ENCODE assay signal across 8 cellular contexts in the genomic region with DNA sequence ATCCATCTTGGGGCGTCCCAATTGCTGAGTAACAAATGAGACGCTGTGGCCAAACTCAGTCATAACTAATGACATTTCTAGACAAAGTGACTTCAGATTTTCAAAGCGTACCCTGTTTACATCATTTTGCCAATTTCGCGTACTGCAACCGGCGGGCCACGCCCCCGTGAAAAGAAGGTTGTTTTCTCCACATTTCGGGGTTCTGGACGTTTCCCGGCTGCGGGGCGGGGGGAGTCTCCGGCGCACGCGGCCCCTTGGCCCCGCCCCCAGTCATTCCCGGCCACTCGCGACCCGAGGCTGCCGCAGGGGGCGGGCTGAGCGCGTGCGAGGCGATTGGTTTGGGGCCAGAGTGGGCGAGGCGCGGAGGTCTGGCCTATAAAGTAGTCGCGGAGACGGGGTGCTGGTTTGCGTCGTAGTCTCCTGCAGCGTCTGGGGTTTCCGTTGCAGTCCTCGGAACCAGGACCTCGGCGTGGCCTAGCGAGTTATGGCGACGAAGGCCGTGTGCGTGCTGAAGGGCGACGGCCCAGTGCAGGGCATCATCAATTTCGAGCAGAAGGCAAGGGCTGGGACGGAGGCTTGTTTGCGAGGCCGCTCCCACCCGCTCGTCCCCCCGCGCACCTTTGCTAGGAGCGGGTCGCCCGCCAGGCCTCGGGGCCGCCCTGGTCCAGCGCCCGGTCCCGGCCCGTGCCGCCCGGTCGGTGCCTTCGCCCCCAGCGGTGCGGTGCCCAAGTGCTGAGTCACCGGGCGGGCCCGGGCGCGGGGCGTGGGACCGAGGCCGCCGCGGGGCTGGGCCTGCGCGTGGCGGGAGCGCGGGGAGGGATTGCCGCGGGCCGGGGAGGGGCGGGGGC. TPM values are rescaled to one million over a fixed set of nuclear protein-coding genes. Genes with fewer than 3 reads are reported as not detected.
A peak's percentile ranks its signal among the peaks of the same experiment; 100 is the strongest.
DNase-seq lines count a peak whose midpoint lies in the region; ATAC-seq and TF ChIP-seq lines count a peak whose summit lies in the region.

A gene (plus strand): TSS at position 408 of the 848 bp plus-strand sequence. CDS start 77 bp downstream, at position 485.

- TF ChIP-seq POLR2A in prostate gland (IDR thresholded peaks at IDR 0.05) = peak; percentile 84

- H3K36me3 Mint-ChIP-seq in T-helper 17 cell (ENCODE audit: low read depth) = peaks cover 5% of the 10 kb centered on the region

- DNase-seq in NCI-H187 (lab: John Stamatoyannopoulos, UW) (peak; percentile 92 to 94), T-helper 17 cell (peak; percentile 96 to 97 (median 97)), amygdala (lab: John Stamatoyannopoulos, UW) (peak; percentile 46 to 98 (median 93)), left ventricle myocardium superior (peak; percentile 98), prostate gland (ENCODE audit: low spot score) (peak; percentile 94), ureter (ENCODE audit: low spot score) (peak; percentile 96)

- ATAC-seq in GM18502 (IDR thresholded peaks at IDR 0.05; ENCODE audit: poor library complexity, unreplicated experiment) (peak; percentile 93), HG02943 (IDR thresholded peaks at IDR 0.05; ENCODE audit: low read depth, unreplicated experiment) (peak; percentile 98), T-helper 17 cell (peak; percentile 95), left ventricle myocardium superior (peak; percentile 97)

- H3K4me1 ChIP-seq in prostate gland (replicated peaks) = no peaks in the 10 kb centered on the region

- no peaks in the 10 kb centered on the region for H3K27me3 Mint-ChIP-seq in T-helper 17 cell

- WGBS in prostate gland = under 1% methylated on average over 52 of the region's 91 CpGs

- H3K27ac Mint-ChIP-seq in T-helper 17 cell = peak within 1 kb of the TSS; percentile 90

- intact Hi-C loops in left ventricle myocardium superior (cut with micrococcal nuclease) (no loop called here), prostate gland (cut with DNase I) (loop anchor here (2.0 kb wide), 1 partner anchor 71 kb away; no protein-coding TSS in a partner anchor)

- H3K27me3 ChIP-seq in prostate gland (replicated peaks; ENCODE audit: insufficient read depth) = no peaks in the 10 kb centered on the region

- peak within 1 kb of the TSS; percentile 82 to 87 for H3K27ac ChIP-seq in prostate gland

- no peaks in the 10 kb centered on the region for H3K36me3 ChIP-seq in prostate gland

- TF ChIP-seq CTCF in prostate gland (IDR thresholded peaks at IDR 0.05) = peak in 3 of 4 experiments; percentile 16 to 72 (median 52)

- peaks cover 47% of the 10 kb centered on the region for H3K4me1 Mint-ChIP-seq in T-helper 17 cell

- no peaks in the 10 kb centered on the region for H3K9me3 ChIP-seq in T-helper 17 cell (ENCODE audit: control insufficient read depth, low read length, poor library complexity, severe bottlenecking)
- H3K9me3 ChIP-seq in prostate gland = no peaks in the 10 kb centered on the region

- H3K4me3 ChIP-seq in prostate gland = peak within 1 kb of the TSS; percentile 88 to 95

- peak within 1 kb of the TSS; percentile 98 for H3K4me3 Mint-ChIP-seq in T-helper 17 cell

RNA-seq across cellular contexts. Expression of the gene that starts here (rescaled TPM):
- total RNA-seq in T-helper 17 cell (100 to 1,000 TPM; 124 to 143 TPM), left ventricle myocardium superior (433 TPM), prostate gland (100 to 1,000 TPM; 165 to 282 TPM), ureter (192 TPM)

Comparison
In these comparisons a context has a peak if more than half of its experiments do, and no peak if none do; other contexts are left out.
1. Peak in every context shown above with its lines: DNase-seq, ATAC-seq, H3K4me3 ChIP-seq and H3K27ac ChIP-seq.